9 cellular contexts compared by ENCODE assay signal in the genomic region with DNA sequence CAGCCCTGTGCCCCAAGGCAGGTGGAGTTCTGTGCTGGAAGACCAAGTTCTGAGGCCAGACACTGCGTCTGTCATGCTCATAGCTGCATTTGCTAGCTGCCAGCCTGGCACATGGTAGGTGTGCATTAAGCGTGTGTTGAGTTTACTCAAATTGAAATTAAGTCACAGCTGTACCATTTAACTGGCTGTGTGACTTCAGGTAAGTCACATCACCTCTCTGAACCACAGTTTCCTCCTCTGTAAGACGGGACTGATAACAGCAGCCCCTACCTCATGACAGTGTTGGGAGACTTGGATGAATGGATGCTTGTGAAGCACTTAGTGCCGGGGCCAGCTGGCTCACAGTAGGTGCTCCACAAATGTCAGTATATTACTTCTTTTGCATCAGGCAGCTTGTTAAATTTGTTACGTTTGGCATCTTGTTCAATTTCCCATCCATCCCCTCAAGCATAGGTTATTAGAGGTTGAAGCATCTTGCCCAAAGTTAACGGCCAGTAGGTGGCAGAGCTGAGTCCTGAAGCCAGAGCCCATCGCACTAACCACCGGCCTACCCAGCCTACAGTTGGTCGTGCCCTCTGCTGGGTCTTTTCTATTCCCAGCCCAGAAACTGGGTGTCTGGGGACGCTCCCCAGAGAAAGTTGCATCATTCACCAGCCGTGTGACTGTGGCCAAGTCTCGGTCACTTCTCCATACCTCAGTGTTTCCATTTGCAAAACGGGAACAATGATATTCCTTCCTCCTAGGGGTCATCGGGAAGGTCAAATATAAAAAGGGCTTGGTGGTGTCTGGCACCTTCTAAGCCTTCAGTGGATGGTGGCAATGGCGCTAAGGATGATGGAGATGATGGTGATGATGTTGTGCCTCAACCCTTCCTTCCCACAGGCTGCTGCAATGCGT. TPM values are rescaled to one million over a fixed set of nuclear protein-coding genes. Genes with fewer than 3 reads are reported as not detected.
A peak's percentile ranks its signal among the peaks of the same experiment; 100 is the strongest.
DNase-seq lines count a peak whose midpoint lies in the region; ATAC-seq, FAIRE-seq and TF ChIP-seq lines count a peak whose summit lies in the region.
"Had no signal": no experiment of that assay in that cellular context is flagged by ENCODE, and none has a peak within 500 bp of the region (broad histone marks: within the 10 kb centered on the region; RNA-seq: fewer than 3 reads in every experiment).

No MANE protein-coding gene starts in this region.

- H3K27me3 ChIP-seq in SU-DHL-6 (ENCODE audit: low read length): no peaks in the 10 kb centered on the region

- peak; percentile 65 for TF ChIP-seq CTCF in SU-DHL-6 (IDR thresholded peaks at IDR 0.05; ENCODE audit: insufficient read depth, low read length, poor library complexity, severe bottlenecking)

- H3K27ac ChIP-seq in SU-DHL-6 (ENCODE audit: low read depth, low read length): no peak overlapping the region

- no peaks in the 10 kb centered on the region for H3K9me2 ChIP-seq in SU-DHL-6 (replicated peaks; ENCODE audit: insufficient read depth, low read length)

- H3K4me3 ChIP-seq in SU-DHL-6 (ENCODE audit: insufficient read depth, low read length, poor library complexity, severe bottlenecking): no peak overlapping the region

- no peaks in the 10 kb centered on the region for H3K9me3 ChIP-seq in SU-DHL-6 (ENCODE audit: insufficient read depth, low read length)

- H2AFZ ChIP-seq in SU-DHL-6 (ENCODE audit: low read depth, low read length, severe bottlenecking): no peak overlapping the region

- no peak overlapping the region for H3K9ac ChIP-seq in SU-DHL-6 (ENCODE audit: low read length)

- H3F3A ChIP-seq in SU-DHL-6 (ENCODE audit: insufficient read depth): no peaks in the 10 kb centered on the region

- no peak for FAIRE-seq in frontal cortex (lab: Jason Lieb, UNC)

- no peak for ATAC-seq in GM18519 (IDR thresholded peaks at IDR 0.05; ENCODE audit: low FRiP score, unreplicated experiment)

- no peaks in the 10 kb centered on the region for H3K36me3 ChIP-seq in SU-DHL-6 (ENCODE audit: low read length)

- no peak overlapping the region for H3K4me2 ChIP-seq in SU-DHL-6 (ENCODE audit: low read depth, low read length, poor library complexity, severe bottlenecking)

- peak; percentile 84 for DNase-seq in CD1c-positive myeloid dendritic cell (ENCODE audit: extremely low spot score)
- DNase-seq in HUDEP-2 (lab: John Stamatoyannopoulos, UW; ENCODE audit: unreplicated experiment in 76 of 76): peak in 60 of 76 experiments; percentile 2 to 71 (median 40)
- DNase-seq in activated naive CD8-positive, alpha-beta T cell treated with anti-CD3 and anti-CD28 coated beads, Interleukin-2, amount 50 U/mL, for 16 hours (ENCODE audit: low read depth, low spot score): peak; percentile 26
- peak; percentile 40 for DNase-seq in iPS DF 19.7 (ENCODE audit: low read depth, low spot score)
- peak; percentile 49 to 66 (median 52) for DNase-seq in stimulated activated CD4-positive, alpha-beta T cell treated with anti-CD3 and anti-CD28 coated beads, TNF-alpha, amount 100 ng/mL, for 24 hours (ENCODE audit: low read depth in 3 of 3)
- DNase-seq in frontal cortex (ENCODE audit: low spot score in 2 of 2): no peak

- H4K20me1 ChIP-seq in SU-DHL-6 (ENCODE audit: low read depth, low read length): no peaks in the 10 kb centered on the region

- H3K79me2 ChIP-seq in SU-DHL-6 (ENCODE audit: insufficient read depth, low read length): no peaks in the 10 kb centered on the region

RNA-seq across cellular contexts. Expression of a gene that starts 4.5 kb away (rescaled TPM):
- not detected for total RNA-seq in frontal cortex
- total RNA-seq: skeletal muscle tissue had no signal

RNA-seq across cellular contexts. Expression of a gene that starts 27.0 kb away (rescaled TPM):
- 4.1 TPM for total RNA-seq in frontal cortex

Comparison
In these comparisons a context has a peak if more than half of its experiments do, and no peak if none do; other contexts are left out.
1. DNase-seq: peak in CD1c-positive myeloid dendritic cell (single experiment), HUDEP-2 (60 of 76), activated naive CD8-positive, alpha-beta T cell treated with anti-CD3 and anti-CD28 coated beads, Interleukin-2, amount 50 U/mL, for 16 hours (single experiment), iPS DF 19.7 (single experiment) and stimulated activated CD4-positive, alpha-beta T cell treated with anti-CD3 and anti-CD28 coated beads, TNF-alpha, amount 100 ng/mL, for 24 hours (3 of 3); none in frontal cortex (0 of 2).